14 cellular contexts compared by ENCODE assay signal in genomic region chr7:77320161-77320560, GRCh38.
DNase-seq lines count a peak whose midpoint lies in the region; ATAC-seq and TF ChIP-seq lines count a peak whose summit lies in the region.
"Had no signal": no experiment of that assay in that cellular context is flagged by ENCODE, and none has a peak within 500 bp of the region (broad histone marks: within the 10 kb centered on the region; RNA-seq: fewer than 3 reads in every experiment).

No MANE protein-coding gene starts in this region.

- H3K36me3 ChIP-seq in psoas muscle (ENCODE audit: insufficient read depth in 1 of 2, low read depth in 1 of 2) (peaks cover 0 to 3% of the 10 kb centered on the region in 2 donors), hepatocyte (replicated peaks; ENCODE audit: insufficient read depth, low read depth) (no peaks in the 10 kb centered on the region), endodermal cell (ENCODE audit: control insufficient read depth, insufficient read depth, low read length) (no peaks in the 10 kb centered on the region)
- H3K36me3 ChIP-seq: BE2C, HAP-1 had no signal

- no peaks in the 10 kb centered on the region for H3K79me2 ChIP-seq in hepatocyte

- no peak overlapping the region for H3K4me3 Mint-ChIP-seq in endodermal cell
- H3K4me3 Mint-ChIP-seq: CD4-positive, alpha-beta T cell; IgD-negative memory B cell had no signal

- H3K27ac Mint-ChIP-seq in endodermal cell: no peak overlapping the region
- H3K27ac Mint-ChIP-seq: CD4-positive, alpha-beta T cell had no signal

- no peaks in the 10 kb centered on the region for H3K9me2 ChIP-seq in hepatocyte (replicated peaks; ENCODE audit: insufficient read depth)

- H3K4me1 Mint-ChIP-seq in endodermal cell: peaks cover 8% of the 10 kb centered on the region

- 71 to 90% (median 80%) methylated on average over 4 of the region's 4 CpGs for WGBS in psoas muscle, 3 donors
- WGBS in hepatocyte (ENCODE audit: low lambda C conversion rate, missing lambda C conversion rate): 85% methylated on average over 4 of the region's 4 CpGs
- 90 to 98% methylated on average over 3 to 4 of the region's 4 CpGs for WGBS in endodermal cell (ENCODE audit: insufficient coverage in 1 of 2, insufficient read length in 1 of 2), 2 experiments

- no peak for ATAC-seq in psoas muscle
- ATAC-seq: Panc1, Right ventricle myocardium inferior had no signal

- no peaks in the 10 kb centered on the region for H3K27me3 ChIP-seq in psoas muscle (ENCODE audit: insufficient read depth in 3 of 3, low read length in 2 of 3)
- no peaks in the 10 kb centered on the region for H3K27me3 ChIP-seq in hepatocyte
- H3K27me3 ChIP-seq in endodermal cell (ENCODE audit: control insufficient read depth, insufficient read depth, low read length, poor library complexity, severe bottlenecking): no peaks in the 10 kb centered on the region
- H3K27me3 ChIP-seq: BE2C had no signal

- DNase-seq in EH (ENCODE audit: low read depth): peak; percentile 43
- peak; percentile 12 for DNase-seq in NCI-H69 (lab: John Stamatoyannopoulos, UW)
- DNase-seq in caudate nucleus (lab: John Stamatoyannopoulos, UW): no peak
- DNase-seq in retinal pigment epithelial cell (ENCODE audit: low read depth): peak; percentile 50
- no peak for DNase-seq in psoas muscle
- no peak for DNase-seq in hepatocyte (ENCODE audit: low spot score)
- DNase-seq in endodermal cell: no peak
- DNase-seq: BE2C; CD4-positive, alpha-beta T cell; NCI-H187 had no signal

- H3K27me3 Mint-ChIP-seq in endodermal cell (ENCODE audit: insufficient read depth): no peaks in the 10 kb centered on the region
- H3K27me3 Mint-ChIP-seq: CD4-positive, alpha-beta T cell; IgD-negative memory B cell had no signal

- H3K4me2 ChIP-seq in hepatocyte: no peak overlapping the region

- no peak overlapping the region for H3K9ac ChIP-seq in endodermal cell (ENCODE audit: extremely low read depth, low read length, poor library complexity, severe bottlenecking)

- intact Hi-C loops in psoas muscle (cut with DNase I): no loop called here

- H4K20me1 ChIP-seq in hepatocyte (ENCODE audit: insufficient read depth, poor library complexity, severe bottlenecking): no peaks in the 10 kb centered on the region

- H3K27ac ChIP-seq in caudate nucleus (ENCODE audit: low read depth, low read length): peak overlapping the region; percentile 56
- no peak overlapping the region for H3K27ac ChIP-seq in psoas muscle
- no peak overlapping the region for H3K27ac ChIP-seq in hepatocyte
- H3K27ac ChIP-seq in endodermal cell (ENCODE audit: low read depth, low read length): no peak overlapping the region

- H3K4me1 ChIP-seq in psoas muscle: no peaks in the 10 kb centered on the region
- no peaks in the 10 kb centered on the region for H3K4me1 ChIP-seq in hepatocyte (ENCODE audit: insufficient read depth)
- H3K4me1 ChIP-seq in endodermal cell (ENCODE audit: control insufficient read depth, insufficient read depth, low read length): no peaks in the 10 kb centered on the region
- H3K4me1 ChIP-seq: BE2C, HAP-1 had no signal

- H3K4me3 ChIP-seq in retinal pigment epithelial cell (ENCODE audit: low read length) (no peak overlapping the region), psoas muscle (no peak overlapping the region), hepatocyte (no peak overlapping the region), endodermal cell (ENCODE audit: low read length) (no peak overlapping the region)
- H3K4me3 ChIP-seq: HAP-1 had no signal

- H3K9me3 Mint-ChIP-seq in endodermal cell: no peaks in the 10 kb centered on the region
- H3K9me3 Mint-ChIP-seq: CD4-positive, alpha-beta T cell had no signal

- no peak overlapping the region for H2AFZ ChIP-seq in hepatocyte

- TF ChIP-seq CTCF in retinal pigment epithelial cell (conservative IDR thresholded peaks at IDR 0.05; ENCODE audit: low read depth, low read length) (no peak), psoas muscle (IDR thresholded peaks at IDR 0.05) (no peak), hepatocyte (IDR thresholded peaks at IDR 0.05; ENCODE audit: poor library complexity) (no peak), endodermal cell (conservative IDR thresholded peaks at IDR 0.05) (no peak)

- H3K36me3 Mint-ChIP-seq in endodermal cell (ENCODE audit: low read depth): no peaks in the 10 kb centered on the region

- H3K9me3 ChIP-seq in psoas muscle: no peaks in the 10 kb centered on the region
- no peaks in the 10 kb centered on the region for H3K9me3 ChIP-seq in hepatocyte (ENCODE audit: low read depth)
- H3K9me3 ChIP-seq in endodermal cell (ENCODE audit: control insufficient read depth, low read length): no peaks in the 10 kb centered on the region
- H3K9me3 ChIP-seq: BE2C, HAP-1 had no signal

Comparison
In these comparisons a context has a peak if more than half of its experiments do, and no peak if none do; other contexts are left out.
1. DNase-seq: peak in EH (single experiment), NCI-H69 (single experiment) and retinal pigment epithelial cell (single experiment); none in caudate nucleus (0 of 61), psoas muscle (0 of 2), hepatocyte (single experiment) and endodermal cell (single experiment).